ENCODE assay signal across 11 cellular contexts in the genomic region with DNA sequence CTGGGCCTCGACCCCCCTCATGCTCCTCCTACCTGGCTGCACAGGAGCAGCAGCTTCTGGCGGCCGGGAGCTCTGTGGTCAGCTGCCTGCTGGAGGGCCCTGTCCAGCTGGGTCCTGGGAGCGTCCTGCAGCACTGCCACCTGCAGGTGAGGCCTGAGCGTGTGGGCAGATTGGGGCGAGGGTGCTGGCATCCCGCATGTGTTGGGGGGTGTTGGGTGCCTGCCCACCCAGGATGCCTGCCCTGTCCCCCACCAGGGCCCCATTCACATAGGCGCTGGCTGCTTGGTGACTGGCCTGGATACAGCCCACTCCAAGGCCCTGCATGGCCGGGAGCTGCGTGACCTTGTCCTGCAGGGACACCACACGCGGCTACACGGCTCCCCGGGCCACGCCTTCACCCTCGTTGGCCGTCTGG. TPM values are rescaled to one million over a fixed set of nuclear protein-coding genes. Genes with fewer than 3 reads are reported as not detected.
DNase-seq lines count a peak whose midpoint lies in the region; ATAC-seq, FAIRE-seq and TF ChIP-seq lines count a peak whose summit lies in the region.
"Had no signal": no experiment of that assay in that cellular context is flagged by ENCODE, and none has a peak within 500 bp of the region (broad histone marks: within the 10 kb centered on the region; RNA-seq: fewer than 3 reads in every experiment).

No MANE protein-coding gene starts in this region.

- H3K4me3 ChIP-seq in K562: no peak overlapping the region
- H3K4me3 ChIP-seq in naive thymus-derived CD4-positive, alpha-beta T cell (ENCODE audit: low read length): no peak overlapping the region
- H3K4me3 ChIP-seq: HAP-1 had no signal

- H3K79me2 ChIP-seq in K562 (ENCODE audit: control insufficient read depth, insufficient read depth, low read length): no peaks in the 10 kb centered on the region

- DNase-seq in Right ventricle myocardium superior (peak; percentile 66), cardiac septum (ENCODE audit: low spot score) (no peak), K562 (ENCODE audit: extremely low read depth in 1 of 4, low spot score in 3 of 4) (peak; percentile 43 to 58 (median 52)), kidney glomerular epithelial cell (lab: John Stamatoyannopoulos, UW) (peak; percentile 15), DMS153 treated with DMSO at 0.1 percent for 48 hours (lab: John Stamatoyannopoulos, UW; ENCODE audit: unreplicated experiment) (no peak)
- no peak for DNase-seq in naive thymus-derived CD4-positive, alpha-beta T cell
- DNase-seq: activated CD8-positive, alpha-beta memory T cell treated with anti-CD3 and anti-CD28 coated beads, Interleukin-2, amount 10 ng/mL, durations not matched to agents 7 days and 5 days; CD4-positive, CD25-positive, alpha-beta regulatory T cell had no signal

- no peak overlapping the region for H3K4me2 ChIP-seq in K562 (ENCODE audit: insufficient read depth, low read length)

- no peak for FAIRE-seq in K562 (lab: Jason Lieb, UNC)

- H3K9me1 ChIP-seq in K562 (ENCODE audit: control insufficient read depth, insufficient read depth, low read length): no peaks in the 10 kb centered on the region

- no peaks in the 10 kb centered on the region for H3K27me3 Mint-ChIP-seq in naive thymus-derived CD4-positive, alpha-beta T cell
- H3K27me3 Mint-ChIP-seq: activated CD8-positive, alpha-beta memory T cell treated with anti-CD3 and anti-CD28 coated beads, Interleukin-2, amount 10 ng/mL, durations not matched to agents 7 days and 5 days; CD4-positive, CD25-positive, alpha-beta regulatory T cell had no signal

- peaks cover 0 to 7% (median 0%) of the 10 kb centered on the region in 5 donors for H3K36me3 Mint-ChIP-seq in naive thymus-derived CD4-positive, alpha-beta T cell
- H3K36me3 Mint-ChIP-seq: activated CD8-positive, alpha-beta memory T cell treated with anti-CD3 and anti-CD28 coated beads, Interleukin-2, amount 10 ng/mL, durations not matched to agents 7 days and 5 days had no signal

- no peak overlapping the region for H3K4me3 Mint-ChIP-seq in naive thymus-derived CD4-positive, alpha-beta T cell
- H3K4me3 Mint-ChIP-seq: activated CD8-positive, alpha-beta memory T cell treated with anti-CD3 and anti-CD28 coated beads, Interleukin-2, amount 10 ng/mL, durations not matched to agents 7 days and 5 days; CD4-positive, CD25-positive, alpha-beta regulatory T cell had no signal

- intact Hi-C loops in Right ventricle myocardium superior (cut with DNase I) (no loop called here), cardiac septum (cut with DNase I) (loop anchor here (5.0 kb wide), 1 partner anchor 79 kb away; no protein-coding TSS in a partner anchor), K562 (cut with micrococcal nuclease) (loop anchor here (1.0 kb wide), 1 partner anchor 76 kb away; no protein-coding TSS in a partner anchor)
- intact Hi-C loops in naive thymus-derived CD4-positive, alpha-beta T cell (cut with micrococcal nuclease): no loop called here

- ATAC-seq in Right ventricle myocardium superior (ENCODE audit: poor library complexity) (peak; percentile 79), K562 (peak; percentile 79), HG02970 (IDR thresholded peaks at IDR 0.05; ENCODE audit: low FRiP score, unreplicated experiment) (no peak), GM19324 (IDR thresholded peaks at IDR 0.05; ENCODE audit: low FRiP score, unreplicated experiment) (no peak)
- no peak for ATAC-seq in naive thymus-derived CD4-positive, alpha-beta T cell
- ATAC-seq: activated CD8-positive, alpha-beta memory T cell treated with anti-CD3 and anti-CD28 coated beads, Interleukin-2, amount 10 ng/mL, durations not matched to agents 7 days and 5 days had no signal

- 63% methylated on average over 16 of the region's 17 CpGs for WGBS in K562 (ENCODE audit: insufficient coverage, low coverage, missing lambda C conversion rate)

- no peak for TF ChIP-seq EP300 in K562 (IDR thresholded peaks at IDR 0.05; ENCODE audit: low read length)

- no peaks in the 10 kb centered on the region for H3K27me3 ChIP-seq in K562 (ENCODE audit: control insufficient read depth in 2 of 2, insufficient read depth in 2 of 2, low read length in 2 of 2)
- H3K27me3 ChIP-seq in naive thymus-derived CD4-positive, alpha-beta T cell (ENCODE audit: control insufficient read depth in 2 of 2, insufficient read depth in 2 of 2, low read length in 2 of 2): no peaks in the 10 kb centered on the region

- peak; percentile 62 to 72 for TF ChIP-seq RAD21 in K562 (CRISPR knock-in tag; conservative IDR thresholded peaks at IDR 0.05 in 1 of 2, IDR thresholded peaks at IDR 0.05 in 1 of 2)

- peak overlapping the region in 1 of 2 experiments; percentile 69; a peak in 2 of 4 replicates for H3K9ac ChIP-seq in K562 (ENCODE audit: insufficient read depth in 1 of 2, low read depth in 2 of 2, low read length in 2 of 2)

- H3K4me1 Mint-ChIP-seq in naive thymus-derived CD4-positive, alpha-beta T cell: peaks cover 0 to 10% (median 0%) of the 10 kb centered on the region in 7 donors

- H3K4me1 ChIP-seq in K562 (replicated peaks in 1 of 2; ENCODE audit: control insufficient read depth in 2 of 2, insufficient read depth in 2 of 2, low read length in 2 of 2): peaks cover 0 to 50% of the 10 kb centered on the region in 2 experiments; a peak in 3 of 5 replicates
- no peaks in the 10 kb centered on the region for H3K4me1 ChIP-seq in naive thymus-derived CD4-positive, alpha-beta T cell (ENCODE audit: control insufficient read depth in 2 of 2, insufficient read depth in 2 of 2, low read length in 2 of 2)
- H3K4me1 ChIP-seq: HAP-1 had no signal

- peak; percentile 57 to 61 (median 60) for TF ChIP-seq CTCF in K562 (IDR thresholded peaks at IDR 0.05 in 2 of 3, conservative IDR thresholded peaks at IDR 0.05 in 1 of 3; ENCODE audit: insufficient read depth in 2 of 3, low read depth in 1 of 3, low read length in 3 of 3)

- POLR2A ChIA-PET in K562 (lab: Yijun Ruan, JAX): interaction anchor here (0.6 to 1.0 kb wide), 6 partner anchors 8 to 80 kb away, joined by 3 to 4 read pairs (median 3); no protein-coding TSS in a partner anchor
- POLR2A ChIA-PET in naive thymus-derived CD4-positive, alpha-beta T cell (lab: Charles Lee): interaction anchor here (1.1 to 1.3 kb wide), 2 partner anchors 90 to 97 kb away, joined by 3 read pairs; no protein-coding TSS in a partner anchor

- H3K36me3 ChIP-seq in K562 (ENCODE audit: control insufficient read depth, insufficient read depth, low read length): peaks cover 15% of the 10 kb centered on the region; the same call in 1 of the 3 replicates
- peaks cover 0 to 61% (median 0%) of the 10 kb centered on the region in 3 experiments for H3K36me3 ChIP-seq in naive thymus-derived CD4-positive, alpha-beta T cell (ENCODE audit: control insufficient read depth in 2 of 3, insufficient read depth in 3 of 3, low read length in 3 of 3)
- H3K36me3 ChIP-seq: HAP-1 had no signal

- H3K9me3 Mint-ChIP-seq in naive thymus-derived CD4-positive, alpha-beta T cell: no peaks in the 10 kb centered on the region

- no TSS peak for BruUV-seq in K562 (replicated peaks; lab: Mats Ljungman, UMichigan)

- no peak overlapping the region for H2AFZ ChIP-seq in K562 (ENCODE audit: low read depth, low read length)

- no peak overlapping the region for H3K27ac ChIP-seq in K562 (ENCODE audit: extremely low read depth, low read depth, low read length)
- no peak overlapping the region for H3K27ac ChIP-seq in naive thymus-derived CD4-positive, alpha-beta T cell (ENCODE audit: low read depth, low read length)

- no peak for TF ChIP-seq POLR2A in K562 (conservative IDR thresholded peaks at IDR 0.05)

- no peak overlapping the region for H3K27ac Mint-ChIP-seq in naive thymus-derived CD4-positive, alpha-beta T cell
- H3K27ac Mint-ChIP-seq: activated CD8-positive, alpha-beta memory T cell treated with anti-CD3 and anti-CD28 coated beads, Interleukin-2, amount 10 ng/mL, durations not matched to agents 7 days and 5 days; CD4-positive, CD25-positive, alpha-beta regulatory T cell had no signal

- CTCF ChIA-PET in K562 (lab: Yijun Ruan, JAX; ENCODE audit: low intra/inter-chr PET ratio): interaction anchor here (0.9 to 2.5 kb wide), 2 partner anchors 75 to 101 kb away, joined by 3 to 15 read pairs; no protein-coding TSS in a partner anchor
- CTCF ChIA-PET in naive thymus-derived CD4-positive, alpha-beta T cell (lab: Charles Lee): interaction anchor here (0.6 to 1.2 kb wide), 2 partner anchors 69 to 101 kb away, joined by 3 to 4 read pairs; no protein-coding TSS in a partner anchor

- no peaks in the 10 kb centered on the region for H3K9me3 ChIP-seq in K562 (replicated peaks; ENCODE audit: control insufficient read depth, insufficient read depth, low read depth, low read length)
- H3K9me3 ChIP-seq in naive thymus-derived CD4-positive, alpha-beta T cell (ENCODE audit: control insufficient read depth in 2 of 3, low read length in 3 of 3): no peaks in the 10 kb centered on the region
- H3K9me3 ChIP-seq: HAP-1 had no signal

- in situ Hi-C loops in K562 (cut with MboI): no loop called here

- peaks cover 3% of the 10 kb centered on the region; the same call in 1 of the 2 replicates for H4K20me1 ChIP-seq in K562 (replicated peaks; ENCODE audit: control insufficient read depth, insufficient read depth, low read length)

RNA-seq across cellular contexts. Expression of a gene that starts 16.5 kb away (rescaled TPM):
- 8.0 TPM for total RNA-seq in Right ventricle myocardium superior
- 9.4 TPM for total RNA-seq in cardiac septum
- 66.2 and 212 TPM in 2 replicates for total RNA-seq in K562 (2011; cell fraction: chromatin; rRNA removed; ENCODE audit: low replicate concordance)
- total RNA-seq in K562 (2011; cell fraction: nucleolus; rRNA removed): 117 and 131 TPM in 2 replicates
- total RNA-seq in K562 (2011; cell fraction: nucleoplasm; rRNA removed): 80.1 and 84.7 TPM in 2 replicates
- 12.6 and 15.6 TPM in 2 replicates for total RNA-seq in K562 (2014; rRNA removed)
- 4.7 and 6.9 TPM in 2 replicates for total RNA-seq in K562 (2014; rRNA removed; fragmentation: Illumina TruSeq; extraction: Trizol)
- 7.4 and 7.7 TPM in 2 replicates for total RNA-seq in K562 (2015; rRNA removed; fragmentation: Illumina TruSeq; extraction: Trizol)
- 18.6 and 19.0 TPM in 2 replicates for total RNA-seq in K562 (2021)
- 13.5 and 22.6 TPM in 2 replicates for polyA plus RNA-seq in K562 (2011; rRNA removed)
- 16.3 and 19.3 TPM in 2 replicates for polyA plus RNA-seq in K562 (2011; cell fraction: cytosol; rRNA removed)
- polyA plus RNA-seq in K562 (2011; cell fraction: nucleus; rRNA removed): 115 and 146 TPM in 2 replicates
- 10.0 and 16.5 TPM in 2 replicates for polyA plus RNA-seq in K562 (2012)
- polyA plus RNA-seq in K562 (2014; fragmentation: Illumina TruSeq; extraction: Trizol): 8.3 and 9.1 TPM in 2 replicates
- 1 to 10 TPM in 1 of 2 experiments, under 1 TPM in 1; 0.92 to 1.1 TPM for polyA plus RNA-seq in K562 (2014; fragmentation: Nextera tagmentation; extraction: Ambion mirVana)
- polyA plus RNA-seq in K562 (2014; rRNA removed): 15.1 and 19.9 TPM in 2 replicates
- polyA minus RNA-seq in K562 (2011; rRNA and poly(A)+ RNA removed): 7.5 and 9.5 TPM in 2 replicates
- 8.0 and 12.0 TPM in 2 replicates for polyA minus RNA-seq in K562 (2011; cell fraction: cytosol; rRNA and poly(A)+ RNA removed)
- 25.0 and 31.0 TPM in 2 replicates for polyA minus RNA-seq in K562 (2011; cell fraction: nucleus; rRNA and poly(A)+ RNA removed)
- total RNA-seq in naive thymus-derived CD4-positive, alpha-beta T cell: 10 to 100 TPM; 23.7 to 45.2 (median 36.7) TPM
- 10 to 100 TPM in 1 of 2 donors, 1 to 10 TPM in 1; 7.5 to 10.3 TPM for polyA plus RNA-seq in naive thymus-derived CD4-positive, alpha-beta T cell

RNA-seq across cellular contexts. Expression of a gene that starts 32.0 kb away (rescaled TPM):
- total RNA-seq in Right ventricle myocardium superior (19.6 TPM), cardiac septum (24.2 TPM), K562 (2014; rRNA removed) (75.5 and 95.5 TPM in 2 replicates), K562 (2014; rRNA removed; fragmentation: Illumina TruSeq; extraction: Trizol) (23.7 and 31.8 TPM in 2 replicates), K562 (2015; rRNA removed; fragmentation: Illumina TruSeq; extraction: Trizol) (48.9 and 53.8 TPM in 2 replicates), K562 (2021) (98.9 and 108 TPM in 2 replicates)
- total RNA-seq in K562 (2011; cell fraction: chromatin; rRNA removed; ENCODE audit: low replicate concordance): 87.4 and 216 TPM in 2 replicates
- total RNA-seq in K562 (2011; cell fraction: nucleolus; rRNA removed): 182 and 184 TPM in 2 replicates
- 128 and 145 TPM in 2 replicates for total RNA-seq in K562 (2011; cell fraction: nucleoplasm; rRNA removed)
- polyA plus RNA-seq in K562 (2011; rRNA removed) (34.3 and 40.9 TPM in 2 replicates), K562 (2014; fragmentation: Illumina TruSeq; extraction: Trizol) (25.1 and 50.7 TPM in 2 replicates), K562 (2014; fragmentation: Nextera tagmentation; extraction: Ambion mirVana) (1 to 10 TPM; 1.5 to 2.4 TPM), K562 (2014; rRNA removed) (50.5 and 57.8 TPM in 2 replicates)
- 50.0 and 87.1 TPM in 2 replicates for polyA plus RNA-seq in K562 (2011; cell fraction: cytosol; rRNA removed)
- 25.8 and 38.5 TPM in 2 replicates for polyA plus RNA-seq in K562 (2011; cell fraction: nucleus; rRNA removed)
- polyA plus RNA-seq in K562 (2012): 67.8 and 92.0 TPM in 2 replicates
- polyA minus RNA-seq in K562 (2011; rRNA and poly(A)+ RNA removed): 57.6 and 96.4 TPM in 2 replicates
- 126 and 151 TPM in 2 replicates for polyA minus RNA-seq in K562 (2011; cell fraction: cytosol; rRNA and poly(A)+ RNA removed)
- 24.9 and 34.4 TPM in 2 replicates for polyA minus RNA-seq in K562 (2011; cell fraction: nucleus; rRNA and poly(A)+ RNA removed)
- total RNA-seq in naive thymus-derived CD4-positive, alpha-beta T cell: 10 to 100 TPM; 16.6 to 35.9 (median 30.4) TPM
- polyA plus RNA-seq in naive thymus-derived CD4-positive, alpha-beta T cell: 10 to 100 TPM; 11.3 to 22.5 TPM

RNA-seq across cellular contexts. Expression of a gene that starts 52.4 kb away (rescaled TPM):
- total RNA-seq in Right ventricle myocardium superior (49.1 TPM), cardiac septum (36.3 TPM), K562 (2014; rRNA removed) (43.2 and 59.0 TPM in 2 replicates), K562 (2014; rRNA removed; fragmentation: Illumina TruSeq; extraction: Trizol) (39.5 and 44.4 TPM in 2 replicates), K562 (2015; rRNA removed; fragmentation: Illumina TruSeq; extraction: Trizol) (41.2 and 42.6 TPM in 2 replicates), K562 (2021) (66.7 and 69.8 TPM in 2 replicates)
- total RNA-seq in K562 (2011; cell fraction: chromatin; rRNA removed; ENCODE audit: low replicate concordance): 128 and 175 TPM in 2 replicates
- 70.0 and 73.4 TPM in 2 replicates for total RNA-seq in K562 (2011; cell fraction: nucleolus; rRNA removed)
- 87.9 and 95.3 TPM in 2 replicates for total RNA-seq in K562 (2011; cell fraction: nucleoplasm; rRNA removed)
- polyA plus RNA-seq in K562 (2011; rRNA removed) (69.2 and 73.9 TPM in 2 replicates), K562 (2014; fragmentation: Illumina TruSeq; extraction: Trizol) (44.2 and 48.9 TPM in 2 replicates), K562 (2014; fragmentation: Nextera tagmentation; extraction: Ambion mirVana) (10 to 100 TPM; 13.7 to 37.4 TPM), K562 (2014; rRNA removed) (49.1 and 55.9 TPM in 2 replicates)
- 55.1 and 86.3 TPM in 2 replicates for polyA plus RNA-seq in K562 (2011; cell fraction: cytosol; rRNA removed)
- 150 and 164 TPM in 2 replicates for polyA plus RNA-seq in K562 (2011; cell fraction: nucleus; rRNA removed)
- 61.8 and 77.6 TPM in 2 replicates for polyA plus RNA-seq in K562 (2012)
- 67.7 and 72.4 TPM in 2 replicates for polyA minus RNA-seq in K562 (2011; rRNA and poly(A)+ RNA removed)
- polyA minus RNA-seq in K562 (2011; cell fraction: cytosol; rRNA and poly(A)+ RNA removed): 30.7 and 31.3 TPM in 2 replicates
- 27.5 and 41.7 TPM in 2 replicates for polyA minus RNA-seq in K562 (2011; cell fraction: nucleus; rRNA and poly(A)+ RNA removed)
- 10 to 100 TPM; 38.3 to 68.6 (median 58.7) TPM for total RNA-seq in naive thymus-derived CD4-positive, alpha-beta T cell
- 10 to 100 TPM; 46.1 to 50.5 TPM for polyA plus RNA-seq in naive thymus-derived CD4-positive, alpha-beta T cell

RNA-seq across cellular contexts. Expression of a gene that starts 52.7 kb away (rescaled TPM):
- total RNA-seq in Right ventricle myocardium superior (129 TPM), cardiac septum (159 TPM), K562 (2014; rRNA removed) (98.9 and 208 TPM in 2 replicates), K562 (2014; rRNA removed; fragmentation: Illumina TruSeq; extraction: Trizol) (221 and 275 TPM in 2 replicates), K562 (2015; rRNA removed; fragmentation: Illumina TruSeq; extraction: Trizol) (252 and 265 TPM in 2 replicates), K562 (2021) (513 and 546 TPM in 2 replicates)
- 616 and 628 TPM in 2 replicates for total RNA-seq in K562 (2011; cell fraction: chromatin; rRNA removed; ENCODE audit: low replicate concordance)
- 207 and 261 TPM in 2 replicates for total RNA-seq in K562 (2011; cell fraction: nucleolus; rRNA removed)
- total RNA-seq in K562 (2011; cell fraction: nucleoplasm; rRNA removed): 272 and 275 TPM in 2 replicates
- polyA plus RNA-seq in K562 (2011; rRNA removed) (172 and 248 TPM in 2 replicates), K562 (2014; fragmentation: Illumina TruSeq; extraction: Trizol) (349 and 430 TPM in 2 replicates), K562 (2014; fragmentation: Nextera tagmentation; extraction: Ambion mirVana) (100 to 1,000 TPM; 209 to 414 TPM), K562 (2014; rRNA removed) (103 and 105 TPM in 2 replicates)
- 249 and 266 TPM in 2 replicates for polyA plus RNA-seq in K562 (2011; cell fraction: cytosol; rRNA removed)
- polyA plus RNA-seq in K562 (2011; cell fraction: nucleus; rRNA removed): 317 and 410 TPM in 2 replicates
- 179 and 231 TPM in 2 replicates for polyA plus RNA-seq in K562 (2012)
- polyA minus RNA-seq in K562 (2011; rRNA and poly(A)+ RNA removed): 327 and 380 TPM in 2 replicates
- polyA minus RNA-seq in K562 (2011; cell fraction: cytosol; rRNA and poly(A)+ RNA removed): 234 and 252 TPM in 2 replicates
- 101 and 174 TPM in 2 replicates for polyA minus RNA-seq in K562 (2011; cell fraction: nucleus; rRNA and poly(A)+ RNA removed)
- total RNA-seq in naive thymus-derived CD4-positive, alpha-beta T cell: 100 to 1,000 TPM; 189 to 415 (median 267) TPM
- polyA plus RNA-seq in naive thymus-derived CD4-positive, alpha-beta T cell: 10 to 100 TPM; 69.0 to 93.7 TPM

Comparison
In these comparisons a context has a peak if more than half of its experiments do, and no peak if none do; other contexts are left out.
1. DNase-seq: peak in Right ventricle myocardium superior (single experiment), K562 (4 of 4) and kidney glomerular epithelial cell (single experiment); none in cardiac septum (single experiment), DMS153 treated with DMSO at 0.1 percent for 48 hours (single experiment) and naive thymus-derived CD4-positive, alpha-beta T cell (0 of 9).
2. intact Hi-C loops: an anchor here in cardiac septum (5.0 kb wide) and K562 (1.0 kb wide); none called in Right ventricle myocardium superior and naive thymus-derived CD4-positive, alpha-beta T cell.
3. ATAC-seq: peak in Right ventricle myocardium superior (single experiment) and K562 (single experiment); none in HG02970 (single experiment), GM19324 (single experiment) and naive thymus-derived CD4-positive, alpha-beta T cell (single experiment).